11 cellular contexts compared by ENCODE assay signal in genomic region chr7:130956417-130957139, GRCh38.
DNase-seq lines count a peak whose midpoint lies in the region; ATAC-seq and TF ChIP-seq lines count a peak whose summit lies in the region.
"Had no signal": no experiment of that assay in that cellular context is flagged by ENCODE, and none has a peak within 500 bp of the region (broad histone marks: within the 10 kb centered on the region; RNA-seq: fewer than 3 reads in every experiment).

No MANE protein-coding gene starts in this region.

- H3K4me3 Mint-ChIP-seq in WTC11, result no peak overlapping the region
- H3K4me3 Mint-ChIP-seq in immature natural killer cell, result peak overlapping the region; percentile 50 to 81 (median 79)
- H3K4me3 Mint-ChIP-seq: nephron had no signal

- H3K27me3 Mint-ChIP-seq in WTC11 (ENCODE audit: low read depth), result no peaks in the 10 kb centered on the region
- H3K27me3 Mint-ChIP-seq in immature natural killer cell (ENCODE audit: low read depth in 3 of 3), result peaks cover 5 to 7% (median 7%) of the 10 kb centered on the region in 3 donors

- no peaks in the 10 kb centered on the region for H3K9me3 ChIP-seq in A673 (ENCODE audit: low read depth, low read length, poor library complexity, severe bottlenecking)

- H3K4me3 ChIP-seq in A673 (ENCODE audit: low read depth, low read length, poor library complexity, severe bottlenecking) (peak overlapping the region; percentile 61), GM12864 (ENCODE audit: low read depth, low read length) (peak overlapping the region; percentile 89)
- H3K4me3 ChIP-seq: dorsolateral prefrontal cortex had no signal

- H3K27ac Mint-ChIP-seq in WTC11 (peak overlapping the region; percentile 6; the same call in 1 of the 2 replicates), immature natural killer cell (peak overlapping the region; percentile 67 to 93 (median 82))
- H3K27ac Mint-ChIP-seq: nephron had no signal

- peaks cover 65% of the 10 kb centered on the region for H3K36me3 ChIP-seq in A673 (ENCODE audit: insufficient read depth, low read length, poor library complexity, severe bottlenecking)

- intact Hi-C loops in A673 (cut with micrococcal nuclease; ENCODE audit: unreplicated experiment), result loop anchor here (5.0 kb wide), 1 partner anchor 81 kb away; no protein-coding TSS in a partner anchor

- no TSS peak for BruUV-seq in A673 (replicated peaks; lab: Mats Ljungman, UMichigan)

- no peak for ATAC-seq in WTC11
- no peak for ATAC-seq in GM21360 (IDR thresholded peaks at IDR 0.05; ENCODE audit: unreplicated experiment)
- ATAC-seq in GM18873 (IDR thresholded peaks at IDR 0.05; ENCODE audit: low FRiP score, unreplicated experiment), result no peak

- H3K9me3 Mint-ChIP-seq in WTC11 (peaks cover 16% of the 10 kb centered on the region), immature natural killer cell (peaks cover 0 to 1% (median 0%) of the 10 kb centered on the region in 6 donors)
- H3K9me3 Mint-ChIP-seq: nephron had no signal

- peak overlapping the region; percentile 69 for H3K27ac ChIP-seq in A673 (ENCODE audit: low read depth, low read length, poor library complexity, severe bottlenecking)

- no peak for TF ChIP-seq CTCF in A673 (conservative IDR thresholded peaks at IDR 0.05; ENCODE audit: low read depth, low read length)
- no peak for TF ChIP-seq CTCF in GM12864 (IDR thresholded peaks at IDR 0.05; ENCODE audit: low read depth, low read length, missing control alignments)
- TF ChIP-seq CTCF in WTC11 (IDR thresholded peaks at IDR 0.05), result no peak

- peaks cover 20% of the 10 kb centered on the region for H3K36me3 Mint-ChIP-seq in WTC11
- H3K36me3 Mint-ChIP-seq in immature natural killer cell, result peaks cover 0 to 8% (median 7%) of the 10 kb centered on the region in 3 donors

- CTCF ChIA-PET in A673 (lab: Charles Lee), result no interaction called here
- CTCF ChIA-PET in WTC11 (lab: Charles Lee), result interaction anchor here (1.4 to 4.4 kb wide), 2 partner anchors 59 to 60 kb away, joined by 5 to 27 read pairs; no protein-coding TSS in a partner anchor

- H3K4me1 Mint-ChIP-seq in WTC11, result peaks cover 27% of the 10 kb centered on the region
- peaks cover 68 to 70% of the 10 kb centered on the region in 2 donors for H3K4me1 Mint-ChIP-seq in immature natural killer cell
- H3K4me1 Mint-ChIP-seq: nephron had no signal

- no peaks in the 10 kb centered on the region for H3K27me3 ChIP-seq in A673 (replicated peaks; ENCODE audit: insufficient read depth, low read depth, low read length, poor library complexity)
- H3K27me3 ChIP-seq: dorsolateral prefrontal cortex had no signal

- POLR2A ChIA-PET in A673 (lab: Charles Lee; ENCODE audit: low non-redundant PET), result interaction anchor here (0.5 kb wide), 1 partner anchor 22 kb away, joined by 3 read pairs; no protein-coding TSS in a partner anchor
- POLR2A ChIA-PET in WTC11 (lab: Charles Lee), result no interaction called here

- DNase-seq in A673 (ENCODE audit: low spot score) (peak; percentile 49), GM12864 (ENCODE audit: low read depth) (no peak), WTC11 (ENCODE audit: low spot score) (no peak), immature natural killer cell (no peak), NK-92 (lab: John Stamatoyannopoulos, UW; ENCODE audit: unreplicated experiment) (no peak), NCI-H2029 (lab: John Stamatoyannopoulos, UW) (no peak)
- DNase-seq: dorsolateral prefrontal cortex, NCI-H526 treated with DMSO at 0.1 percent for 48 hours had no signal

- peaks cover 66% of the 10 kb centered on the region for H3K4me1 ChIP-seq in A673 (ENCODE audit: insufficient read depth, low read length, poor library complexity, severe bottlenecking)

TF ChIP-seq in WTC11, 78 proteins besides CTCF, POLR2A, EP300 and RAD21 (continues in another document):
- TF ChIP-seq NR3C1 (CRISPR knock-in tag; conservative IDR thresholded peaks at IDR 0.05; ENCODE audit: low read depth), result no peak
- no peak for TF ChIP-seq FOXJ3 (CRISPR knock-in tag; IDR thresholded peaks at IDR 0.05; ENCODE audit: borderline replicate concordance)
- TF ChIP-seq, protein P1, sequence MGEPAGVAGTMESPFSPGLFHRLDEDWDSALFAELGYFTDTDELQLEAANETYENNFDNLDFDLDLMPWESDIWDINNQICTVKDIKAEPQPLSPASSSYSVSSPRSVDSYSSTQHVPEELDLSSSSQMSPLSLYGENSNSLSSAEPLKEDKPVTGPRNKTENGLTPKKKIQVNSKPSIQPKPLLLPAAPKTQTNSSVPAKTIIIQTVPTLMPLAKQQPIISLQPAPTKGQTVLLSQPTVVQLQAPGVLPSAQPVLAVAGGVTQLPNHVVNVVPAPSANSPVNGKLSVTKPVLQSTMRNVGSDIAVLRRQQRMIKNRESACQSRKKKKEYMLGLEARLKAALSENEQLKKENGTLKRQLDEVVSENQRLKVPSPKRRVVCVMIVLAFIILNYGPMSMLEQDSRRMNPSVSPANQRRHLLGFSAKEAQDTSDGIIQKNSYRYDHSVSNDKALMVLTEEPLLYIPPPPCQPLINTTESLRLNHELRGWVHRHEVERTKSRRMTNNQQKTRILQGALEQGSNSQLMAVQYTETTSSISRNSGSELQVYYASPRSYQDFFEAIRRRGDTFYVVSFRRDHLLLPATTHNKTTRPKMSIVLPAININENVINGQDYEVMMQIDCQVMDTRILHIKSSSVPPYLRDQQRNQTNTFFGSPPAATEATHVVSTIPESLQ (CRISPR knock-in tag; IDR thresholded peaks at IDR 0.05), result no peak
- TF ChIP-seq ZNF138 (CRISPR knock-in tag; conservative IDR thresholded peaks at IDR 0.05), result no peak
- TF ChIP-seq ZNF512 (CRISPR knock-in tag; IDR thresholded peaks at IDR 0.05; ENCODE audit: borderline replicate concordance), result no peak
- TF ChIP-seq KAT7 (CRISPR knock-in tag; IDR thresholded peaks at IDR 0.05; ENCODE audit: borderline replicate concordance), result no peak
- TF ChIP-seq IRF1 (CRISPR knock-in tag; IDR thresholded peaks at IDR 0.05), result no peak
- TF ChIP-seq, protein P2, sequence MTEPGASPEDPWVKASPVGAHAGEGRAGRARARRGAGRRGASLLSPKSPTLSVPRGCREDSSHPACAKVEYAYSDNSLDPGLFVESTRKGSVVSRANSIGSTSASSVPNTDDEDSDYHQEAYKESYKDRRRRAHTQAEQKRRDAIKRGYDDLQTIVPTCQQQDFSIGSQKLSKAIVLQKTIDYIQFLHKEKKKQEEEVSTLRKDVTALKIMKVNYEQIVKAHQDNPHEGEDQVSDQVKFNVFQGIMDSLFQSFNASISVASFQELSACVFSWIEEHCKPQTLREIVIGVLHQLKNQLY (CRISPR knock-in tag; IDR thresholded peaks at IDR 0.05), result no peak
- TF ChIP-seq, protein P3, sequence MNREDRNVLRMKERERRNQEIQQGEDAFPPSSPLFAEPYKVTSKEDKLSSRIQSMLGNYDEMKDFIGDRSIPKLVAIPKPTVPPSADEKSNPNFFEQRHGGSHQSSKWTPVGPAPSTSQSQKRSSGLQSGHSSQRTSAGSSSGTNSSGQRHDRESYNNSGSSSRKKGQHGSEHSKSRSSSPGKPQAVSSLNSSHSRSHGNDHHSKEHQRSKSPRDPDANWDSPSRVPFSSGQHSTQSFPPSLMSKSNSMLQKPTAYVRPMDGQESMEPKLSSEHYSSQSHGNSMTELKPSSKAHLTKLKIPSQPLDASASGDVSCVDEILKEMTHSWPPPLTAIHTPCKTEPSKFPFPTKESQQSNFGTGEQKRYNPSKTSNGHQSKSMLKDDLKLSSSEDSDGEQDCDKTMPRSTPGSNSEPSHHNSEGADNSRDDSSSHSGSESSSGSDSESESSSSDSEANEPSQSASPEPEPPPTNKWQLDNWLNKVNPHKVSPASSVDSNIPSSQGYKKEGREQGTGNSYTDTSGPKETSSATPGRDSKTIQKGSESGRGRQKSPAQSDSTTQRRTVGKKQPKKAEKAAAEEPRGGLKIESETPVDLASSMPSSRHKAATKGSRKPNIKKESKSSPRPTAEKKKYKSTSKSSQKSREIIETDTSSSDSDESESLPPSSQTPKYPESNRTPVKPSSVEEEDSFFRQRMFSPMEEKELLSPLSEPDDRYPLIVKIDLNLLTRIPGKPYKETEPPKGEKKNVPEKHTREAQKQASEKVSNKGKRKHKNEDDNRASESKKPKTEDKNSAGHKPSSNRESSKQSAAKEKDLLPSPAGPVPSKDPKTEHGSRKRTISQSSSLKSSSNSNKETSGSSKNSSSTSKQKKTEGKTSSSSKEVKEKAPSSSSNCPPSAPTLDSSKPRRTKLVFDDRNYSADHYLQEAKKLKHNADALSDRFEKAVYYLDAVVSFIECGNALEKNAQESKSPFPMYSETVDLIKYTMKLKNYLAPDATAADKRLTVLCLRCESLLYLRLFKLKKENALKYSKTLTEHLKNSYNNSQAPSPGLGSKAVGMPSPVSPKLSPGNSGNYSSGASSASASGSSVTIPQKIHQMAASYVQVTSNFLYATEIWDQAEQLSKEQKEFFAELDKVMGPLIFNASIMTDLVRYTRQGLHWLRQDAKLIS (CRISPR knock-in tag; IDR thresholded peaks at IDR 0.05; ENCODE audit: borderline replicate concordance), result no peak
- TF ChIP-seq FOXK1 (CRISPR knock-in tag; IDR thresholded peaks at IDR 0.05), result no peak
- TF ChIP-seq, protein P4, sequence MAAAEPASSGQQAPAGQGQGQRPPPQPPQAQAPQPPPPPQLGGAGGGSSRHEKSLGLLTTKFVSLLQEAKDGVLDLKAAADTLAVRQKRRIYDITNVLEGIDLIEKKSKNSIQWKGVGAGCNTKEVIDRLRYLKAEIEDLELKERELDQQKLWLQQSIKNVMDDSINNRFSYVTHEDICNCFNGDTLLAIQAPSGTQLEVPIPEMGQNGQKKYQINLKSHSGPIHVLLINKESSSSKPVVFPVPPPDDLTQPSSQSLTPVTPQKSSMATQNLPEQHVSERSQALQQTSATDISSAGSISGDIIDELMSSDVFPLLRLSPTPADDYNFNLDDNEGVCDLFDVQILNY (CRISPR knock-in tag; IDR thresholded peaks at IDR 0.05), result no peak
- no peak for TF ChIP-seq RORB (CRISPR knock-in tag; IDR thresholded peaks at IDR 0.05)
